Comparison of ENCODE assay signal across 17 cellular contexts in genomic region chr11:130133716-130134115, GRCh38. TPM values are rescaled to one million over a fixed set of nuclear protein-coding genes. Genes with fewer than 3 reads are reported as not detected.
A peak's percentile ranks its signal among the peaks of the same experiment; 100 is the strongest.
DNase-seq lines count a peak whose midpoint lies in the region; FAIRE-seq and TF ChIP-seq lines count a peak whose summit lies in the region.
"Had no signal": no experiment of that assay in that cellular context is flagged by ENCODE, and none has a peak within 500 bp of the region (broad histone marks: within the 10 kb centered on the region; RNA-seq: fewer than 3 reads in every experiment).

No MANE protein-coding gene starts in this region.

- no peaks in the 10 kb centered on the region for H3K27me3 ChIP-seq in DOHH2 (ENCODE audit: control insufficient read depth, low read length)

- no peak overlapping the region for H3K27ac Mint-ChIP-seq in endothelial cell (ENCODE audit: unreplicated experiment)
- H3K27ac Mint-ChIP-seq: HFFc6 had no signal

- H4K20me1 ChIP-seq in DOHH2 (ENCODE audit: control insufficient read depth, insufficient read depth, low read depth, low read length), result no peaks in the 10 kb centered on the region
- 0 out of 2 replicates have a peak, but pooled peaks cover 4% of the 10 kb centered on the region for H4K20me1 ChIP-seq in OCI-LY7 (ENCODE audit: insufficient read depth, low read length)

- H3K4me3 ChIP-seq in DOHH2 (ENCODE audit: low read length) (no peak overlapping the region), OCI-LY7 (ENCODE audit: low read depth, low read length, poor library complexity, severe bottlenecking) (no peak overlapping the region)
- H3K4me3 ChIP-seq: A549 had no signal

- no peaks in the 10 kb centered on the region for H3K4me1 Mint-ChIP-seq in endothelial cell (ENCODE audit: unreplicated experiment)

- H3K4me2 ChIP-seq in DOHH2 (ENCODE audit: low read length) (peak overlapping the region; percentile 11), OCI-LY7 (ENCODE audit: low read length) (no peak overlapping the region)
- H3K4me2 ChIP-seq: A549 had no signal

- CTCF ChIA-PET in OCI-LY7 (lab: Charles Lee; ENCODE audit: unreplicated experiment), result interaction anchor here (1.2 kb wide), 1 partner anchor 142 kb away, joined by 3 read pairs; no protein-coding TSS in a partner anchor

- H3K9me2 ChIP-seq in DOHH2 (replicated peaks; ENCODE audit: control insufficient read depth, low read length), result no peaks in the 10 kb centered on the region
- H3K9me2 ChIP-seq in OCI-LY7 (ENCODE audit: insufficient read depth, low read length), result no peaks in the 10 kb centered on the region

- H3F3A ChIP-seq in DOHH2 (ENCODE audit: control insufficient read depth, insufficient read depth), result peaks cover 7% of the 10 kb centered on the region; the same call in 1 of the 2 replicates

- intact Hi-C loops in OCI-LY7 (cut with micrococcal nuclease; ENCODE audit: unreplicated experiment), result loop anchor here (10.0 kb wide), 1 partner anchor 369 kb away; no protein-coding TSS in a partner anchor

- no peak for DNase-seq in OCI-LY7 (ENCODE audit: low spot score)
- no peak for DNase-seq in endothelial cell (ENCODE audit: low spot score)
- no peak for DNase-seq in HK-2 (ENCODE audit: unreplicated experiment)
- DNase-seq in activated T-cell treated with anti-CD3 and anti-CD28 coated beads, Interleukin-2, amount 50 U/mL, for 1 hour, result no peak
- no peak for DNase-seq in D721Med (ENCODE audit: insufficient read length, low spot score)
- no peak for DNase-seq in RCC 7860 (ENCODE audit: low spot score)
- DNase-seq: Calu3, DMS79, EL, GDM1, HCEC 1CT, HFFc6, IMR-90, KBM-7 had no signal

- H3K9me3 Mint-ChIP-seq in endothelial cell (ENCODE audit: unreplicated experiment), result no peaks in the 10 kb centered on the region
- H3K9me3 Mint-ChIP-seq: HFFc6 had no signal

- peak overlapping the region; percentile 42 for H3K27ac ChIP-seq in DOHH2 (ENCODE audit: low read depth, low read length)
- H3K27ac ChIP-seq in OCI-LY7 (ENCODE audit: low read depth, low read length, poor library complexity, severe bottlenecking), result peak overlapping the region; percentile 27
- H3K27ac ChIP-seq: A549 had no signal

- peaks cover 77% of the 10 kb centered on the region for H3K36me3 Mint-ChIP-seq in endothelial cell (ENCODE audit: low read depth, unreplicated experiment)

- BruUV-seq in OCI-LY7 (replicated peaks; lab: Mats Ljungman, UMichigan), result no TSS peak

- TF ChIP-seq CTCF in DOHH2 (IDR thresholded peaks at IDR 0.05; ENCODE audit: low read depth, low read length, poor library complexity, severe bottlenecking), result no peak
- no peak for TF ChIP-seq CTCF in OCI-LY7 (conservative IDR thresholded peaks at IDR 0.05; ENCODE audit: low read length)
- TF ChIP-seq CTCF in endothelial cell (IDR thresholded peaks at IDR 0.05; ENCODE audit: unreplicated experiment), result no peak
- TF ChIP-seq CTCF in D721Med (IDR thresholded peaks at IDR 0.05; ENCODE audit: insufficient read depth, missing control alignments), result no peak

- 0 out of 2 replicates have a peak, but pooled peaks cover 6% of the 10 kb centered on the region for H3K79me2 ChIP-seq in DOHH2 (ENCODE audit: control insufficient read depth, low read length)
- peaks cover 6% of the 10 kb centered on the region; the same call in 1 of the 2 replicates for H3K79me2 ChIP-seq in OCI-LY7 (ENCODE audit: insufficient read depth, low read depth, low read length)

- H2AFZ ChIP-seq in OCI-LY7 (ENCODE audit: low read length), result no peak overlapping the region

- H3K4me1 ChIP-seq in DOHH2 (ENCODE audit: control insufficient read depth, low read length), result peaks cover 28% of the 10 kb centered on the region
- peaks cover 23% of the 10 kb centered on the region for H3K4me1 ChIP-seq in OCI-LY7 (ENCODE audit: insufficient read depth, low read length, poor library complexity, severe bottlenecking)
- H3K4me1 ChIP-seq: A549 had no signal

- no peak for FAIRE-seq in D721Med (lab: Jason Lieb, UNC)
- no peak for FAIRE-seq in RCC 7860 (lab: Jason Lieb, UNC)
- FAIRE-seq: A549, GM12892 had no signal

- peak overlapping the region; percentile 17 for H3K4me3 Mint-ChIP-seq in endothelial cell (ENCODE audit: unreplicated experiment)
- H3K4me3 Mint-ChIP-seq: HFFc6 had no signal

- peaks cover 11% of the 10 kb centered on the region for H3K27me3 Mint-ChIP-seq in endothelial cell (ENCODE audit: unreplicated experiment)

- H3K9me3 ChIP-seq in DOHH2 (ENCODE audit: control insufficient read depth, insufficient read depth, low read length) (no peaks in the 10 kb centered on the region), OCI-LY7 (ENCODE audit: low read length) (no peaks in the 10 kb centered on the region)
- H3K9me3 ChIP-seq: A549 had no signal

- POLR2A ChIA-PET in OCI-LY7 (lab: Charles Lee), result interaction anchor here (0.6 to 4.5 kb wide), 5 partner anchors 18 to 142 kb away, joined by 3 to 41 read pairs (median 5); partner anchors contain the start of gene PRDM10

- H3K36me3 ChIP-seq in DOHH2 (ENCODE audit: control insufficient read depth, low read length) (peaks cover 96% of the 10 kb centered on the region), OCI-LY7 (ENCODE audit: insufficient read depth, low read length) (peaks cover 98% of the 10 kb centered on the region)

RNA-seq across cellular contexts. Expression of gene ST14, which starts 25.9 kb away (rescaled TPM):
- 110 and 135 TPM in 2 replicates for total RNA-seq in OCI-LY7 (2014; rRNA removed; shearing (Covaris generic))
- total RNA-seq in OCI-LY7 (2022) (98.0 and 109 TPM in 2 replicates), endothelial cell (ENCODE audit: unreplicated experiment) (8.7 TPM)
- total RNA-seq: HFFc6, IMR-90 had no signal

Comparison
In these comparisons a context has a peak if more than half of its experiments do, and no peak if none do; other contexts are left out.
1. RNA of gene ST14, which starts 25.9 kb away (total RNA-seq): 98.0 to 135 TPM in OCI-LY7; 8.7 TPM in endothelial cell (single experiment); every median in the first group is over 10 times any median in the second.